In genomic region chr1:15299811-15300210, GRCh38 we compare ENCODE assay signal across 34 cellular contexts. TPM values are rescaled to one million over a fixed set of nuclear protein-coding genes. Genes with fewer than 3 reads are reported as not detected.
"Had no signal": no experiment of that assay in that cellular context is flagged by ENCODE, and none has a peak within 500 bp of the region (broad histone marks: within the 10 kb centered on the region; RNA-seq: fewer than 3 reads in every experiment).

No MANE protein-coding gene starts in this region.

- H3K36me3 ChIP-seq: brain microvascular endothelial cell, breast epithelium, WERI-Rb-1 had no signal

- ATAC-seq: activated CD4-positive, alpha-beta T cell treated with anti-CD3 and anti-CD28 coated beads for 36 hours; activated CD4-positive, CD25-positive, alpha-beta regulatory T cell treated with anti-CD3 and anti-CD28 coated beads, Interleukin-2, amount 50 U/mL, for 24 hours; activated CD8-positive, alpha-beta memory T cell treated with anti-CD3 and anti-CD28 coated beads, Interleukin-2, amount 10 ng/mL, durations not matched to agents 7 days and 5 days; activated CD8-positive, alpha-beta T cell treated with anti-CD3 and anti-CD28 coated beads, Interleukin-2, amount 10 ng/mL, durations not matched to agents 7 days and 5 days; activated naive CD8-positive, alpha-beta T cell treated with anti-CD3 and anti-CD28 coated beads, Interleukin-2, amount 50 U/mL, for 24 hours; body of pancreas; WTC11 had no signal

- H3K27ac ChIP-seq: body of pancreas, brain microvascular endothelial cell, breast epithelium, WERI-Rb-1 had no signal

- DNase-seq: activated CD4-positive, alpha-beta memory T cell treated with anti-CD3 and anti-CD28 coated beads, Interleukin-2, amount 10 ng/mL, durations not matched to agents 7 days and 5 days; activated CD4-positive, alpha-beta T cell treated with anti-CD3 and anti-CD28 coated beads for 1 hour; activated CD4-positive, alpha-beta T cell treated with anti-CD3 and anti-CD28 coated beads for 36 hours; activated CD4-positive, alpha-beta T cell treated with anti-CD3 and anti-CD28 coated beads for 48 hours; activated CD4-positive, alpha-beta T cell treated with anti-CD3 and anti-CD28 coated beads, Interleukin-2, amount 10 ng/mL, durations not matched to agents 7 days and 5 days; activated CD4-positive, alpha-beta T cell treated with anti-CD3 and anti-CD28 coated beads, Interleukin-2, amount 50 U/mL, for 48 hours; activated CD4-positive, CD25-positive, alpha-beta regulatory T cell; activated CD8-positive, alpha-beta memory T cell treated with anti-CD3 and anti-CD28 coated beads for 24 hours; activated CD8-positive, alpha-beta memory T cell treated with anti-CD3 and anti-CD28 coated beads, Interleukin-2, amount 10 ng/mL, durations not matched to agents 7 days and 5 days; activated CD8-positive, alpha-beta memory T cell treated with anti-CD3 and anti-CD28 coated beads, Interleukin-2, amount 50 U/mL, for 48 hours; activated CD8-positive, alpha-beta T cell treated with anti-CD3 and anti-CD28 coated beads, Interleukin-2, amount 10 ng/mL, durations not matched to agents 7 days and 5 days; activated effector memory CD4-positive, alpha-beta T cell treated with Interleukin-2 at 50 U/mL for 16 hours; activated gamma-delta T cell; activated naive CD4-positive, alpha-beta T cell treated with anti-CD3 and anti-CD28 coated beads, Interleukin-2, amount 10 ng/mL, durations not matched to agents 7 days and 5 days; activated naive CD4-positive, alpha-beta T cell treated with Interleukin-2 at 50 U/mL for 16 hours; activated naive CD8-positive, alpha-beta T cell treated with anti-CD3 and anti-CD28 coated beads, Interleukin-2, amount 10 ng/mL, durations not matched to agents 7 days and 5 days; activated naive CD8-positive, alpha-beta T cell treated with anti-CD3 and anti-CD28 coated beads, Interleukin-2, amount 50 U/mL, for 24 hours; activated T-cell treated with anti-CD3 and anti-CD28 coated beads, Interleukin-2, amount 50 U/mL, for 24 hours; activated T-cell treated with anti-CD3 and anti-CD28 coated beads, Interleukin-2, amount 50 U/mL, for 48 hours; amygdala; body of pancreas; brain microvascular endothelial cell; central memory CD4-positive, alpha-beta T cell; SW 1271; T-helper 1 cell; T-helper 2 cell; T-helper 9 cell; WERI-Rb-1 had no signal

- FAIRE-seq: astrocyte, TTC549 had no signal

- H3K4me1 ChIP-seq: breast epithelium had no signal

- H3K27me3 ChIP-seq: body of pancreas, brain microvascular endothelial cell, breast epithelium had no signal

- H3K9me3 ChIP-seq: body of pancreas, breast epithelium had no signal

- H3K4me3 ChIP-seq: body of pancreas, breast epithelium had no signal

RNA-seq across cellular contexts. Expression of gene FHAD1, which starts 52.8 kb away (rescaled TPM):
- total RNA-seq: activated CD4-positive, alpha-beta T cell treated with anti-CD3 and anti-CD28 coated beads, Interleukin-2, amount 10 ng/mL, durations not matched to agents 7 days and 5 days; activated CD8-positive, alpha-beta memory T cell treated with anti-CD3 and anti-CD28 coated beads, Interleukin-2, amount 10 ng/mL, durations not matched to agents 7 days and 5 days; activated T-helper 2 cell treated with anti-CD3 and anti-CD28 coated beads, Interferon-gamma antibody, Interleukin-2, Interleukin-4, amounts not matched to agents 10 μg/mL and 5 μg/mL and 100 μg/mL, durations not matched to agents 14 hours and 24 hours and 36 hours had no signal
